Comparison of ENCODE assay signal across 14 cellular contexts in genomic region chr20:32179515-32179914, GRCh38. TPM values are rescaled to one million over a fixed set of nuclear protein-coding genes. Genes with fewer than 3 reads are reported as not detected.
DNase-seq lines count a peak whose midpoint lies in the region; ATAC-seq and TF ChIP-seq lines count a peak whose summit lies in the region.
"Had no signal": no experiment of that assay in that cellular context is flagged by ENCODE, and none has a peak within 500 bp of the region (broad histone marks: within the 10 kb centered on the region; RNA-seq: fewer than 3 reads in every experiment).

No MANE protein-coding gene starts in this region.

- H3K4me3 Mint-ChIP-seq in nephron progenitor cell = no peak overlapping the region
- no peak overlapping the region for H3K4me3 Mint-ChIP-seq in T-helper 17 cell
- H3K4me3 Mint-ChIP-seq: HFFc6 had no signal

- H3K4me1 ChIP-seq in RWPE2 (ENCODE audit: insufficient read depth, poor library complexity, severe bottlenecking) (no peaks in the 10 kb centered on the region), breast epithelium (no peaks in the 10 kb centered on the region)

- H3K36me3 ChIP-seq in RWPE2 (ENCODE audit: low read depth) (no peaks in the 10 kb centered on the region), breast epithelium (no peaks in the 10 kb centered on the region)
- H3K36me3 ChIP-seq: BLaER1 treated with 17β-estradiol and CSF1 and Interleukin-3, amounts not matched to agents 10 nM and 100 nM had no signal

- H3K36me3 Mint-ChIP-seq in nephron progenitor cell (ENCODE audit: low read depth) (peaks cover 25% of the 10 kb centered on the region), T-helper 17 cell (ENCODE audit: low read depth) (no peaks in the 10 kb centered on the region)
- H3K36me3 Mint-ChIP-seq: CD4-positive, CD25-positive, alpha-beta regulatory T cell had no signal

- ATAC-seq in RWPE2 (ENCODE audit: low read depth) (peak; percentile 26; the same call in 1 of the 3 replicates), esophagus mucosa (peak; percentile 55), GM18873 (IDR thresholded peaks at IDR 0.05; ENCODE audit: low FRiP score, unreplicated experiment) (no peak), T-helper 17 cell (no peak)

- H3K27me3 Mint-ChIP-seq in nephron progenitor cell (ENCODE audit: low read depth, poor library complexity) (no peaks in the 10 kb centered on the region), T-helper 17 cell (no peaks in the 10 kb centered on the region)
- H3K27me3 Mint-ChIP-seq: CD4-positive, CD25-positive, alpha-beta regulatory T cell had no signal

- DNase-seq in D341Med (ENCODE audit: low spot score) (peak; percentile 56), RWPE2 (ENCODE audit: low spot score) (peak; percentile 69), nephron progenitor cell (no peak), T-helper 17 cell (no peak), NAMALWA (ENCODE audit: low spot score) (no peak), breast epithelium (ENCODE audit: low spot score in 2 of 2) (no peak)
- DNase-seq: ACHN; CD4-positive, CD25-positive, alpha-beta regulatory T cell; DMS 273 treated with DMSO at 0.1 percent for 48 hours; HCEC 1CT; HFFc6 had no signal

- no peak for TF ChIP-seq POLR2A in breast epithelium (IDR thresholded peaks at IDR 0.05)

- H3K4me1 Mint-ChIP-seq in nephron progenitor cell (no peaks in the 10 kb centered on the region), T-helper 17 cell (peaks cover 2% of the 10 kb centered on the region)

- intact Hi-C loops in breast epithelium (cut with DNase I; ENCODE audit: low total_unique reads) = no loop called here

- H3K4me3 ChIP-seq in RWPE2 (ENCODE audit: severe bottlenecking) = no peak overlapping the region
- no peak overlapping the region for H3K4me3 ChIP-seq in breast epithelium
- H3K4me3 ChIP-seq: BLaER1 treated with 17β-estradiol and CSF1 and Interleukin-3, amounts not matched to agents 10 nM and 100 nM had no signal

- TF ChIP-seq CTCF in RWPE2 (IDR thresholded peaks at IDR 0.05; ENCODE audit: poor library complexity, severe bottlenecking) (no peak), nephron progenitor cell (IDR thresholded peaks at IDR 0.05) (no peak), breast epithelium (IDR thresholded peaks at IDR 0.05) (no peak)

- peak overlapping the region; percentile 72 for H3K27ac Mint-ChIP-seq in nephron progenitor cell
- H3K27ac Mint-ChIP-seq in T-helper 17 cell = no peak overlapping the region
- H3K27ac Mint-ChIP-seq: HFFc6 had no signal

- peaks cover 20% of the 10 kb centered on the region for H3K9me3 Mint-ChIP-seq in nephron progenitor cell
- H3K9me3 Mint-ChIP-seq: CD4-positive, CD25-positive, alpha-beta regulatory T cell; HFFc6 had no signal

- H3K9me3 ChIP-seq in RWPE2 (ENCODE audit: severe bottlenecking) (no peaks in the 10 kb centered on the region), T-helper 17 cell (ENCODE audit: control insufficient read depth, low read length, poor library complexity, severe bottlenecking) (no peaks in the 10 kb centered on the region), breast epithelium (no peaks in the 10 kb centered on the region)

- H3K27me3 ChIP-seq in RWPE2 (ENCODE audit: insufficient read depth, poor library complexity, severe bottlenecking) (no peaks in the 10 kb centered on the region), breast epithelium (no peaks in the 10 kb centered on the region)
- H3K27me3 ChIP-seq: BLaER1 treated with 17β-estradiol and CSF1 and Interleukin-3, amounts not matched to agents 10 nM and 100 nM had no signal

- no peak overlapping the region for H3K27ac ChIP-seq in RWPE2 (ENCODE audit: poor library complexity, severe bottlenecking)
- no peak overlapping the region for H3K27ac ChIP-seq in breast epithelium
- H3K27ac ChIP-seq: BLaER1 treated with 17β-estradiol and CSF1 and Interleukin-3, amounts not matched to agents 10 nM and 100 nM had no signal

RNA-seq across cellular contexts. Expression of gene PLAGL2, which starts 28.0 kb away (rescaled TPM):
- total RNA-seq in esophagus mucosa (11.0 TPM), T-helper 17 cell (10 to 100 TPM; 14.9 to 18.9 TPM), breast epithelium (1 to 10 TPM; 2.9 to 7.6 (median 4.3) TPM)

RNA-seq across cellular contexts. Expression of gene POFUT1, which starts 28.2 kb away (rescaled TPM):
- total RNA-seq in esophagus mucosa = 18.3 TPM
- 10 to 100 TPM; 11.1 to 13.6 TPM for total RNA-seq in T-helper 17 cell
- 10 to 100 TPM; 29.5 to 38.7 (median 34.2) TPM for total RNA-seq in breast epithelium

Comparison
In these comparisons a context has a peak if more than half of its experiments do, and no peak if none do; other contexts are left out.
1. DNase-seq: peak in D341Med (single experiment) and RWPE2 (single experiment); none in nephron progenitor cell (single experiment), T-helper 17 cell (0 of 3), NAMALWA (single experiment) and breast epithelium (0 of 2).
2. ATAC-seq: peak in RWPE2 (single experiment) and esophagus mucosa (single experiment); none in GM18873 (single experiment) and T-helper 17 cell (single experiment).